In the genomic region with DNA sequence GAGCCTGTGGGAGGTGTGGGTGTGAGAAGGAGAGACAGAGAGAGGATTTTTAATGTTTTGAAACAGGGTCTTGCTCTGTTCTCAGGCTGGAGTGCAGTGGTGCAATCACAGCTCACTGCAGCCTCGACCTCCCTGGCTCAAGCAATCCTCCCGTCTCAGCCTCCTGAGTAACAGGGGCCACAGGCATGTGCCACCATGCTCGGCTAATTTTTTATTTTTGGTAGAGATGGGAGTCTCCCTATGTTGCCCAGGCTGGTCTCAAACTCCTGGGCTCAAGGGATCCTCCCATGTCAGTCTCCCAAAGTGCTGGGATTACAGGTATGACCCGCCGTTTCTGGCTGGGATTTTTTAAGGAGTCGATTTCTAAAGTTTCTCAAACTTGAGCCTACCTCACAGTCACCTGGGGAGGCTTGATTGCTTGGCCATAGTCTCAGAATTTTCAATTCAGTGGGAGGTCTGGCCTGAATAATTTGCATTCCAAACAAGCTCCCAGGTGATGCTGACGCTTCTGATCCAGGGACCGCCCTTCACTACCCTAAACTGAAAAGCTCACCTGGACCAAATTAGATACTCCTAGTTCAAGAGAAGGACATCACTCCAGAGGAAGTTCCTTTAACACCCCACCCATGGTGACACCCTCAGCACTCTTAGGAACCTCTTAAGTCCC, we compare ENCODE assay signal across 9 cellular contexts.
DNase-seq lines count a peak whose midpoint lies in the region; ATAC-seq and TF ChIP-seq lines count a peak whose summit lies in the region.
"Had no signal": no experiment of that assay in that cellular context is flagged by ENCODE, and none has a peak within 500 bp of the region (broad histone marks: within the 10 kb centered on the region; RNA-seq: fewer than 3 reads in every experiment).

No MANE protein-coding gene starts in this region.

- H3K4me1 ChIP-seq in A673 (ENCODE audit: insufficient read depth, low read length, poor library complexity, severe bottlenecking) (peaks cover 18% of the 10 kb centered on the region), HUES64 (ENCODE audit: insufficient read depth, low read length) (peaks cover 3% of the 10 kb centered on the region; the same call in 1 of the 2 replicates), mucosa of rectum (ENCODE audit: control insufficient read depth in 2 of 2, insufficient read depth in 2 of 2, low read length in 2 of 2) (peaks cover 0 to 3% of the 10 kb centered on the region in 2 donors)
- H3K4me1 ChIP-seq: SJSA1 had no signal

- TF ChIP-seq CTCF in A673 (conservative IDR thresholded peaks at IDR 0.05; ENCODE audit: low read depth, low read length) = no peak
- no peak for TF ChIP-seq CTCF in MCF 10A (IDR thresholded peaks at IDR 0.05; ENCODE audit: unreplicated experiment)

- POLR2A ChIA-PET in A673 (lab: Charles Lee; ENCODE audit: low non-redundant PET) = no interaction called here
- POLR2A ChIA-PET in MCF 10A (lab: Yijun Ruan, JAX) = interaction anchor here (0.6 to 1.4 kb wide), 8 partner anchors 15 to 212 kb away, joined by 3 to 9 read pairs (median 3); partner anchors contain the start of gene RAB1A

- H3K36me3 ChIP-seq in A673 (ENCODE audit: insufficient read depth, low read length, poor library complexity, severe bottlenecking) (no peaks in the 10 kb centered on the region), HUES64 (ENCODE audit: insufficient read depth, low read length) (no peaks in the 10 kb centered on the region), mucosa of rectum (ENCODE audit: control insufficient read depth in 2 of 2, insufficient read depth in 2 of 2, low read length in 2 of 2) (no peaks in the 10 kb centered on the region)
- H3K36me3 ChIP-seq: SJSA1 had no signal

- H3K27ac ChIP-seq in A673 (ENCODE audit: low read depth, low read length, poor library complexity, severe bottlenecking) (peak overlapping the region; percentile 59), HUES64 (ENCODE audit: low read depth, low read length) (no peak overlapping the region), mucosa of rectum (ENCODE audit: low read depth in 2 of 2, low read length in 2 of 2) (peak overlapping the region; percentile 3 to 80)
- H3K27ac ChIP-seq: SJSA1 had no signal

- no peak overlapping the region for H3K27ac Mint-ChIP-seq in MCF 10A (ENCODE audit: low read depth, unreplicated experiment)

- H3K4me3 ChIP-seq in A673 (ENCODE audit: low read depth, low read length, poor library complexity, severe bottlenecking) (peak overlapping the region; percentile 46), HUES64 (ENCODE audit: low read length) (peak overlapping the region; percentile 55; the same call in 1 of the 2 replicates), mucosa of rectum (ENCODE audit: low read length in 2 of 2) (peak overlapping the region; percentile 77 to 87)

- H3K27me3 Mint-ChIP-seq in MCF 10A (ENCODE audit: insufficient read depth, unreplicated experiment) = no peaks in the 10 kb centered on the region

- no peak for DNase-seq in A673 (ENCODE audit: low spot score)
- DNase-seq in MCF 10A (ENCODE audit: unreplicated experiment) = no peak
- no peak for DNase-seq in NCI-H748 treated with DMSO at 0.1 percent for 48 hours (lab: John Stamatoyannopoulos, UW)
- DNase-seq in DMS53 (lab: John Stamatoyannopoulos, UW) = no peak
- no peak for DNase-seq in KBM-7

- no peaks in the 10 kb centered on the region for H3K4me1 Mint-ChIP-seq in MCF 10A (ENCODE audit: insufficient read depth, unreplicated experiment)

- CTCF ChIA-PET in A673 (lab: Charles Lee) (interaction anchor here (0.5 to 1.3 kb wide), 17 partner anchors 10 to 1922 kb away, joined by 3 to 28 read pairs (median 5); partner anchors contain the start of genes CEP68 and RAB1A), MCF 10A (lab: Yijun Ruan, JAX) (interaction anchor here (0.5 to 6.4 kb wide), 32 partner anchors 10 to 1444 kb away, joined by 3 to 112 read pairs (median 4); partner anchors contain the start of gene CEP68)

- H3K4me3 Mint-ChIP-seq in MCF 10A (ENCODE audit: unreplicated experiment) = peak overlapping the region; percentile 69

- H3K9me3 ChIP-seq in A673 (ENCODE audit: low read depth, low read length, poor library complexity, severe bottlenecking) (no peaks in the 10 kb centered on the region), HUES64 (ENCODE audit: insufficient read depth, low read depth, low read length) (no peaks in the 10 kb centered on the region), mucosa of rectum (ENCODE audit: control insufficient read depth in 2 of 2, low read length in 2 of 2) (no peaks in the 10 kb centered on the region)
- H3K9me3 ChIP-seq: SJSA1 had no signal

- no peaks in the 10 kb centered on the region for H3K36me3 Mint-ChIP-seq in MCF 10A (ENCODE audit: insufficient read depth, unreplicated experiment)

- no peak for ATAC-seq in GM19395 (IDR thresholded peaks at IDR 0.05; ENCODE audit: unreplicated experiment)

- in situ Hi-C loops in KBM-7 (cut with MboI; ENCODE audit: low pct_unique_long_range_greater_than_20kb, low sequenced_read_pairs) = loop anchor here (10.0 kb wide), 1 partner anchor 116 kb away; no protein-coding TSS in a partner anchor

- intact Hi-C loops in A673 (cut with micrococcal nuclease; ENCODE audit: unreplicated experiment) (loop anchor here (5.0 kb wide), 1 partner anchor 654 kb away; no protein-coding TSS in a partner anchor), MCF 10A (cut with micrococcal nuclease) (no loop called here)

- H3K27me3 ChIP-seq in A673 (replicated peaks; ENCODE audit: insufficient read depth, low read depth, low read length, poor library complexity) = no peaks in the 10 kb centered on the region
- H3K27me3 ChIP-seq in HUES64 (ENCODE audit: insufficient read depth, low read length) = no peaks in the 10 kb centered on the region; the same call in 1 of the 2 replicates
- H3K27me3 ChIP-seq in mucosa of rectum (ENCODE audit: control insufficient read depth in 2 of 2, insufficient read depth in 2 of 2, low read length in 2 of 2) = no peaks in the 10 kb centered on the region
- H3K27me3 ChIP-seq: SJSA1 had no signal

- H3K9me3 Mint-ChIP-seq in MCF 10A (ENCODE audit: unreplicated experiment) = no peaks in the 10 kb centered on the region

- WGBS in HUES64 = 72% methylated on average over 8 of the region's 8 CpGs

- H3K9ac ChIP-seq in HUES64 (ENCODE audit: low read depth, low read length) (no peak overlapping the region), mucosa of rectum (ENCODE audit: low read depth in 1 of 2, low read length in 2 of 2) (peak overlapping the region in 1 of 2 donors; percentile 73)

- BruUV-seq in A673 (replicated peaks; lab: Mats Ljungman, UMichigan) (no TSS peak), MCF 10A (replicated peaks; lab: Mats Ljungman, UMichigan) (no TSS peak)
